In genomic region chr2:79393806-79394484, GRCh38 we compare ENCODE assay signal across 10 cellular contexts.
A peak's percentile ranks its signal among the peaks of the same experiment; 100 is the strongest.
DNase-seq lines count a peak whose midpoint lies in the region; ATAC-seq and TF ChIP-seq lines count a peak whose summit lies in the region.
"Had no signal": no experiment of that assay in that cellular context is flagged by ENCODE, and none has a peak within 500 bp of the region (broad histone marks: within the 10 kb centered on the region; RNA-seq: fewer than 3 reads in every experiment).

No MANE protein-coding gene starts in this region.

- H3K4me3 ChIP-seq in HUES48 (ENCODE audit: low read depth, low read length) (no peak overlapping the region), parathyroid adenoma (ENCODE audit: low read depth, low read length) (no peak overlapping the region)
- H3K4me3 ChIP-seq: GM12878 had no signal

- DNase-seq in NCI-H774 (lab: John Stamatoyannopoulos, UW) (peak; percentile 72), head of caudate nucleus (peak in 24 of 42 donors; percentile 4 to 63 (median 30)), activated T-cell treated with anti-CD3 and anti-CD28 coated beads for 4 hours (no peak)
- DNase-seq: activated CD8-positive, alpha-beta memory T cell treated with anti-CD3 and anti-CD28 coated beads, Interleukin-2, amount 50 U/mL, for 4 hours had no signal

- ATAC-seq in HG03469 (IDR thresholded peaks at IDR 0.05; ENCODE audit: unreplicated experiment) (no peak), HG03442 (IDR thresholded peaks at IDR 0.05; ENCODE audit: unreplicated experiment) (no peak), GM19351 (IDR thresholded peaks at IDR 0.05; ENCODE audit: unreplicated experiment) (no peak)
- ATAC-seq: GM12878 had no signal

- H2AFZ ChIP-seq in parathyroid adenoma = peak overlapping the region; percentile 23

- H3K4me2 ChIP-seq in parathyroid adenoma (ENCODE audit: low read length) = no peak overlapping the region

- intact Hi-C loops in head of caudate nucleus (cut with DNase I) = no loop called here

- H3K4me1 ChIP-seq in HUES48 (ENCODE audit: control insufficient read depth, insufficient read depth, low read length) = peaks cover 16% of the 10 kb centered on the region
- no peaks in the 10 kb centered on the region for H3K4me1 ChIP-seq in parathyroid adenoma

- H3K9ac ChIP-seq in HUES48 (ENCODE audit: low read depth, low read length) (no peak overlapping the region), parathyroid adenoma (no peak overlapping the region)

- H3K79me2 ChIP-seq in parathyroid adenoma = no peaks in the 10 kb centered on the region

- H3K27me3 ChIP-seq in HUES48 (ENCODE audit: control insufficient read depth, insufficient read depth, low read length) = no peaks in the 10 kb centered on the region
- H3K27me3 ChIP-seq in parathyroid adenoma (ENCODE audit: control insufficient read depth, insufficient read depth, low read length) = no peaks in the 10 kb centered on the region

- TF ChIP-seq CTCF in parathyroid adenoma (IDR thresholded peaks at IDR 0.05) = no peak

- no peaks in the 10 kb centered on the region for H3K9me3 ChIP-seq in HUES48 (ENCODE audit: control insufficient read depth, insufficient read depth, low read length)
- no peaks in the 10 kb centered on the region for H3K9me3 ChIP-seq in parathyroid adenoma (ENCODE audit: control insufficient read depth, low read length)

- peak overlapping the region; percentile 55 for H3K27ac ChIP-seq in HUES48 (ENCODE audit: low read depth, low read length)
- no peak overlapping the region for H3K27ac ChIP-seq in parathyroid adenoma

- H3K36me3 ChIP-seq in HUES48 (ENCODE audit: control insufficient read depth, insufficient read depth, low read length) (no peaks in the 10 kb centered on the region), parathyroid adenoma (ENCODE audit: control insufficient read depth, insufficient read depth, low read length) (no peaks in the 10 kb centered on the region)
